Comparison of ENCODE assay signal across 1 cellular context in genomic region chr11:68014157-68014965, GRCh38.
TF ChIP-seq lines count a peak whose summit lies in the region.

No MANE protein-coding gene starts in this region.

TF ChIP-seq in IMR-90, 13 proteins besides CTCF, POLR2A, EP300 and RAD21:
- TF ChIP-seq CHD1 (IDR thresholded peaks at IDR 0.05; ENCODE audit: low read depth, low read length) (no peak), MAZ (IDR thresholded peaks at IDR 0.05; ENCODE audit: borderline replicate concordance, low read depth, low read length) (no peak), BHLHE40 (IDR thresholded peaks at IDR 0.05; ENCODE audit: low read depth, low read length) (0 out of 2 replicates have a peak, but pooled peaks have one; percentile 33), MXI1 (IDR thresholded peaks at IDR 0.05; ENCODE audit: borderline replicate concordance, low read depth, low read length) (no peak), CEBPB (IDR thresholded peaks at IDR 0.05; ENCODE audit: low read depth, low read length) (0 out of 2 replicates have a peak, but pooled peaks have one; percentile 10), RCOR1 (IDR thresholded peaks at IDR 0.05; ENCODE audit: insufficient replicate concordance, low read length) (peak; percentile 86), SMC3 (IDR thresholded peaks at IDR 0.05; ENCODE audit: low read depth, low read length) (peak; percentile 15; the same call in 1 of the 2 replicates), FOS (IDR thresholded peaks at IDR 0.05; ENCODE audit: low read depth, low read length) (peak; percentile 48)
